In the genomic region with DNA sequence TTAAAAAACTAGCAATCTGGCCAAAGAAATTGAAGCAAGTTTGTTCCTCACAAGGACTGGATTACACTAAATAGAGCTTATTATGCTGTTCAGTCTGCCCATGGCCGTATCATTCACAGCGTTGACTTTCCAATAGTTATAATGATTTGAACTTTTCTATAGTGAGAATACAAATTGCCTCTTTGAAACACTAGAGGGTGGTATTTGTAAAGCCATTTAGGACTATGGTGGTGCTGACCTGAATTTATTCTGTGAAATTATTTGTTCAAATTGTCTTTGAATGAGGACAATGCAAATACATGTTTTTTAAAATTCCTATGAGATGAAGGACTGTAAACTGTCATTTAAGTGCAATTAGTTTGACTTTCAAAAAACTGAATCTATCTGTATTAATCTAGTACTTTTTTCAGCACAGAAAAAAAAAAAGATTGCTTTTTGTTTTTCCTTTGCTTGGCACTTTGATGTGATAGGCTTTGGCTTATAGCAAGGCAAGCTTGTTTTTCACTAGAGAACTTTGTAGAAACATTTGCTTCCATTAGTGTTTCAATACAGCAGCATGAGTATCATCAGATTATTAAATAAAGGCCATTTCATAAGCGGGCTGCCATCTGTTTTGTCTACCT, we compare ENCODE assay signal across 8 cellular contexts.
DNase-seq lines count a peak whose midpoint lies in the region; ATAC-seq and FAIRE-seq lines count a peak whose summit lies in the region.

No MANE protein-coding gene starts in this region.

- peak; percentile 26 for DNase-seq in SIG-M5 treated with dmso at 0.1 percent for 504 hours (lab: John Stamatoyannopoulos, UW; ENCODE audit: unreplicated experiment)
- no peak for DNase-seq in SIG-M5 (lab: John Stamatoyannopoulos, UW)
- DNase-seq in RCC 7860 (ENCODE audit: low spot score) = no peak
- DNase-seq in foreskin melanocyte = peak; percentile 39
- no peak for DNase-seq in ecto neural progenitor cell (ENCODE audit: low spot score)
- no peak for DNase-seq in substantia nigra (lab: John Stamatoyannopoulos, UW)

- H3K27ac ChIP-seq in substantia nigra (ENCODE audit: low read depth, low read length, poor library complexity, severe bottlenecking) = no peak overlapping the region

- ATAC-seq in HG03520 (IDR thresholded peaks at IDR 0.05; ENCODE audit: unreplicated experiment) = peak; percentile 79
- no peak for ATAC-seq in GM19452 (IDR thresholded peaks at IDR 0.05; ENCODE audit: unreplicated experiment)

- peak; percentile 34 for FAIRE-seq in RCC 7860 (lab: Jason Lieb, UNC)

Comparison
In these comparisons a context has a peak if more than half of its experiments do, and no peak if none do; other contexts are left out.
1. DNase-seq: peak in SIG-M5 treated with dmso at 0.1 percent for 504 hours (single experiment) and foreskin melanocyte (single experiment); none in SIG-M5 (single experiment), RCC 7860 (single experiment), ecto neural progenitor cell (single experiment) and substantia nigra (0 of 49).